8 cellular contexts compared by ENCODE assay signal in genomic region chrX:155026727-155027508, GRCh38. TPM values are rescaled to one million over a fixed set of nuclear protein-coding genes. Genes with fewer than 3 reads are reported as not detected.
A peak's percentile ranks its signal among the peaks of the same experiment; 100 is the strongest.
DNase-seq lines count a peak whose midpoint lies in the region; ATAC-seq, FAIRE-seq and TF ChIP-seq lines count a peak whose summit lies in the region.

Gene FUNDC2, plus strand, starts transcription at chrX:155026844. Its CDS starts 95 bp downstream, at chrX:155026939.

- ATAC-seq in GM21529 (IDR thresholded peaks at IDR 0.05; ENCODE audit: unreplicated experiment) (peak; percentile 87), IMR-90 (ENCODE audit: low read depth) (peak; percentile 89)

- 0 out of 2 replicates have a peak within 1 kb of the TSS, but pooled peaks have one; percentile 28 for H2BK120ac ChIP-seq in IMR-90 (ENCODE audit: low read depth, low read length)

- POLR2A ChIA-PET in IMR-90 (lab: Charles Lee; ENCODE audit: unreplicated experiment) (no interaction called here), OCI-LY7 (lab: Charles Lee) (interaction anchor here (0.6 to 1.0 kb wide), 7 partner anchors 37 to 235 kb away, joined by 3 to 4 read pairs (median 3); partner anchors contain the start of genes CMC4 and MTCP1), endothelial cell of umbilical vein (lab: Charles Lee) (no interaction called here)

- H3K9me3 ChIP-seq in IMR-90 (ENCODE audit: control insufficient read depth, insufficient read depth, low read length) (no peaks in the 10 kb centered on the region), OCI-LY7 (ENCODE audit: low read length) (no peaks in the 10 kb centered on the region), endothelial cell of umbilical vein (replicated peaks; ENCODE audit: control insufficient read depth, insufficient read depth, low read length) (no peaks in the 10 kb centered on the region)

- H2AFZ ChIP-seq in IMR-90 (replicated peaks; ENCODE audit: low read length, poor library complexity) (peak within 1 kb of the TSS; percentile 93), OCI-LY7 (ENCODE audit: low read length) (peak within 1 kb of the TSS; percentile 72; the same call in 1 of the 2 replicates), endothelial cell of umbilical vein (ENCODE audit: low read depth, low read length) (peak within 1 kb of the TSS; percentile 57)

- H2BK5ac ChIP-seq in IMR-90 (ENCODE audit: low read depth, low read length, poor library complexity, severe bottlenecking), result peak within 1 kb of the TSS; percentile 85

- peak within 1 kb of the TSS; percentile 77; the same call in 1 of the 2 replicates for H3K23ac ChIP-seq in IMR-90 (ENCODE audit: low read depth, low read length)

- H4K8ac ChIP-seq in IMR-90 (ENCODE audit: low read depth in 2 of 2, low read length in 2 of 2), result peak within 1 kb of the TSS; percentile 77 to 90

- DNase-seq in DMS114 treated with DMSO at 0.1 percent for 48 hours (lab: John Stamatoyannopoulos, UW; ENCODE audit: unreplicated experiment) (peak; percentile 67), IMR-90 (peak; percentile 90), OCI-LY7 (ENCODE audit: low spot score) (peak; percentile 93), activated T-cell treated with anti-CD3 and anti-CD28 coated beads for 1 hour (ENCODE audit: low read depth) (peak; percentile 87), endothelial cell of umbilical vein (ENCODE audit: low read depth, low spot score) (peak; percentile 94), middle frontal gyrus (ENCODE audit: extremely low spot score, low spot score) (peak; percentile 80)
- DNase-seq in stimulated activated CD8-positive, alpha-beta memory T cell treated with anti-CD3 and anti-CD28 coated beads, Interleukin-2, amount 100 ng/mL, for 48 hours (ENCODE audit: low read depth in 2 of 2), result peak; percentile 83 to 86

- TF ChIP-seq CTCF in IMR-90 (conservative IDR thresholded peaks at IDR 0.05; ENCODE audit: low read depth, low read length) (no peak), OCI-LY7 (conservative IDR thresholded peaks at IDR 0.05; ENCODE audit: low read length) (no peak), endothelial cell of umbilical vein (IDR thresholded peaks at IDR 0.05; ENCODE audit: extremely low read depth in 1 of 2, insufficient read depth in 1 of 2, low read depth in 1 of 2, low read length in 2 of 2) (no peak)

- 18% methylated on average over 33 of the region's 82 CpGs; no CpG with 5 or more reads in 1 of the 2 experiments for WGBS in IMR-90 (ENCODE audit: extremely low coverage in 2 of 2, insufficient read length in 1 of 2), 2 experiments

- in situ Hi-C loops in IMR-90 (cut with MboI; ENCODE audit: low sequenced_read_pairs), result no loop called here

- H2AK5ac ChIP-seq in IMR-90 (ENCODE audit: low read depth, low read length), result no peak within 1 kb of the TSS

- H3K36me3 ChIP-seq in IMR-90 (ENCODE audit: control insufficient read depth, insufficient read depth, low read length) (no peaks in the 10 kb centered on the region), OCI-LY7 (ENCODE audit: insufficient read depth, low read length) (no peaks in the 10 kb centered on the region), endothelial cell of umbilical vein (ENCODE audit: control insufficient read depth in 2 of 2, extremely low read depth in 1 of 2, insufficient read depth in 2 of 2, low read length in 2 of 2) (no peaks in the 10 kb centered on the region)

- H3K4me3 ChIP-seq in IMR-90 (ENCODE audit: insufficient read depth, low read depth, low read length) (peak within 1 kb of the TSS; percentile 96), OCI-LY7 (ENCODE audit: low read depth, low read length, poor library complexity, severe bottlenecking) (peak within 1 kb of the TSS; percentile 93), endothelial cell of umbilical vein (replicated peaks in 1 of 3; ENCODE audit: insufficient read depth in 1 of 3, low read depth in 1 of 3, low read length in 3 of 3) (peak within 1 kb of the TSS; percentile 61 to 96 (median 82))

- H2BK15ac ChIP-seq in IMR-90 (ENCODE audit: low read depth, low read length), result no peak within 1 kb of the TSS; the same call in 2 of the 3 replicates

- H3K4me2 ChIP-seq in IMR-90 (ENCODE audit: low read depth, low read length) (peak within 1 kb of the TSS; percentile 89), OCI-LY7 (ENCODE audit: low read length) (peak within 1 kb of the TSS; percentile 80), endothelial cell of umbilical vein (ENCODE audit: insufficient read depth, low read length) (peak within 1 kb of the TSS; percentile 91)

- CTCF ChIA-PET in IMR-90 (lab: Yijun Ruan, JAX), result no interaction called here
- CTCF ChIA-PET in OCI-LY7 (lab: Charles Lee; ENCODE audit: unreplicated experiment), result interaction anchor here (0.6 kb wide), 1 partner anchor 36 kb away, joined by 4 read pairs; no protein-coding TSS in a partner anchor
- CTCF ChIA-PET in endothelial cell of umbilical vein (lab: Charles Lee), result interaction anchor here (0.6 to 1.5 kb wide), 9 partner anchors 9 to 190 kb away, joined by 3 to 8 read pairs (median 4); partner anchors contain the start of gene VBP1

- FAIRE-seq in endothelial cell of umbilical vein (lab: Jason Lieb, UNC), result peak; percentile 94

- BruUV-seq in IMR-90 (replicated peaks; lab: Mats Ljungman, UMichigan) (TSS peak; percentile 53), OCI-LY7 (replicated peaks; lab: Mats Ljungman, UMichigan) (no TSS peak), endothelial cell of umbilical vein (replicated peaks; lab: Mats Ljungman, UMichigan) (no TSS peak)

- no peaks in the 10 kb centered on the region for H3K9me1 ChIP-seq in IMR-90 (ENCODE audit: insufficient read depth, low read length)
- H3K9me1 ChIP-seq in endothelial cell of umbilical vein (replicated peaks; ENCODE audit: control insufficient read depth, extremely low read depth, insufficient read depth, low read length), result no peaks in the 10 kb centered on the region

- intact Hi-C loops in IMR-90 (cut with micrococcal nuclease) (loop anchor here (2.0 kb wide), 1 partner anchor 44 kb away; the partner anchor contains the start of genes BRCC3, CMC4 and MTCP1), OCI-LY7 (cut with micrococcal nuclease; ENCODE audit: unreplicated experiment) (loop anchor here (1.0 to 5.0 kb wide), 4 partner anchors 44 to 265 kb away; partner anchors contain the start of genes BRCC3, CMC4, DKC1 and MTCP1), endothelial cell of umbilical vein (cut with micrococcal nuclease) (loop anchor here (1.0 to 5.0 kb wide), 3 partner anchors 44 to 190 kb away; partner anchors contain the start of genes BRCC3, CMC4, MTCP1 and VBP1)

- H3K18ac ChIP-seq in IMR-90 (ENCODE audit: low read depth, low read length), result peak within 1 kb of the TSS; percentile 90

- H3K9me2 ChIP-seq in OCI-LY7 (ENCODE audit: insufficient read depth, low read length), result no peaks in the 10 kb centered on the region

- peak within 1 kb of the TSS; percentile 76 for H3K56ac ChIP-seq in IMR-90 (ENCODE audit: extremely low read depth, insufficient read depth, low read length)

- TF ChIP-seq POLR2A in IMR-90 (IDR thresholded peaks at IDR 0.05; ENCODE audit: low read depth, low read length) (peak; percentile 76; the same call in 1 of the 2 replicates), endothelial cell of umbilical vein (IDR thresholded peaks at IDR 0.05; ENCODE audit: low read depth, low read length) (no peak)

- peak within 1 kb of the TSS; percentile 94 for H3K27ac ChIP-seq in IMR-90 (ENCODE audit: insufficient read depth, low read length)
- H3K27ac ChIP-seq in OCI-LY7 (ENCODE audit: low read depth, low read length, poor library complexity, severe bottlenecking), result peak within 1 kb of the TSS; percentile 95
- H3K27ac ChIP-seq in endothelial cell of umbilical vein (ENCODE audit: insufficient read depth, low read depth, low read length), result peak within 1 kb of the TSS; percentile 96

- peak within 1 kb of the TSS; percentile 91; the same call in 1 of the 2 replicates for H4K5ac ChIP-seq in IMR-90 (ENCODE audit: low read depth, low read length)

- H3K4me1 ChIP-seq in IMR-90 (ENCODE audit: control insufficient read depth, insufficient read depth, low read length) (no peaks in the 10 kb centered on the region), OCI-LY7 (ENCODE audit: insufficient read depth, low read length, poor library complexity, severe bottlenecking) (peaks cover 9% of the 10 kb centered on the region), endothelial cell of umbilical vein (ENCODE audit: control insufficient read depth, extremely low read depth, insufficient read depth, low read length) (no peaks in the 10 kb centered on the region)

- no peak for TF ChIP-seq RAD21 in IMR-90 (IDR thresholded peaks at IDR 0.05; ENCODE audit: low read length)

- dilution Hi-C loops in IMR-90 (cut with HindIII; ENCODE audit: low sequenced_read_pairs, unreplicated experiment), result no loop called here
- dilution Hi-C loops in endothelial cell of umbilical vein (cut with MboI; ENCODE audit: extremely low pct_ligation_motif_present, low sequenced_read_pairs), result no loop called here

- H3K27me3 ChIP-seq in IMR-90 (ENCODE audit: control insufficient read depth, insufficient read depth, low read length) (no peaks in the 10 kb centered on the region; the same call in 1 of the 2 replicates), endothelial cell of umbilical vein (ENCODE audit: control insufficient read depth in 2 of 2, insufficient read depth in 2 of 2, low read length in 2 of 2) (peaks cover 2% of the 10 kb centered on the region in 2 experiments)

- H3K79me1 ChIP-seq in IMR-90 (ENCODE audit: low read depth in 1 of 2, low read length in 2 of 2), result peaks cover 0 to 7% of the 10 kb centered on the region in 2 experiments; a peak in 2 of 4 replicates

- H4K20me1 ChIP-seq in IMR-90 (ENCODE audit: insufficient read depth, low read length), result no peaks in the 10 kb centered on the region
- no peaks in the 10 kb centered on the region for H4K20me1 ChIP-seq in OCI-LY7 (ENCODE audit: insufficient read depth, low read length)
- H4K20me1 ChIP-seq in endothelial cell of umbilical vein (replicated peaks; ENCODE audit: control insufficient read depth, extremely low read depth, insufficient read depth, low read length), result no peaks in the 10 kb centered on the region

- peak within 1 kb of the TSS; percentile 98 for H3K9ac ChIP-seq in IMR-90 (ENCODE audit: low read depth, low read length)
- H3K9ac ChIP-seq in endothelial cell of umbilical vein (replicated peaks; ENCODE audit: extremely low read depth, insufficient read depth, low read length), result peak within 1 kb of the TSS; percentile 95

- H2AK9ac ChIP-seq in IMR-90 (replicated peaks; ENCODE audit: low read depth, low read length, poor library complexity), result peak within 1 kb of the TSS; percentile 81

- H4K91ac ChIP-seq in IMR-90 (ENCODE audit: insufficient read depth, low read depth, low read length), result peak within 1 kb of the TSS; percentile 72

- H3K4ac ChIP-seq in IMR-90 (ENCODE audit: low read depth, low read length), result peak within 1 kb of the TSS; percentile 24

- H3K14ac ChIP-seq in IMR-90 (replicated peaks; ENCODE audit: low read depth, low read length), result peak within 1 kb of the TSS; percentile 5

- no peak within 1 kb of the TSS; the same call in 1 of the 2 replicates for H2BK20ac ChIP-seq in IMR-90 (ENCODE audit: low read depth, low read length)

- H3K79me2 ChIP-seq in OCI-LY7 (ENCODE audit: insufficient read depth, low read depth, low read length) (peaks cover 41% of the 10 kb centered on the region), endothelial cell of umbilical vein (ENCODE audit: control insufficient read depth, insufficient read depth, low read length) (peaks cover 10% of the 10 kb centered on the region)

RNA-seq across cellular contexts. Expression of gene FUNDC2, which starts in this region (rescaled TPM):
- total RNA-seq in IMR-90 (2012; rRNA removed) (35.0 and 42.5 TPM in 2 replicates), OCI-LY7 (2022) (45.3 and 50.0 TPM in 2 replicates), endothelial cell of umbilical vein (53.3 TPM in 2 replicates)
- polyA plus RNA-seq in IMR-90 (2012; rRNA removed) (51.7 and 52.3 TPM in 2 replicates), endothelial cell of umbilical vein (65.6 and 80.8 TPM in 2 replicates)
- 18.3 and 82.9 TPM in 2 replicates for polyA plus RNA-seq in IMR-90 (2012; cell fraction: cytosol; rRNA removed)
- 3.3 and 20.8 TPM in 2 replicates for polyA plus RNA-seq in IMR-90 (2012; cell fraction: nucleus; rRNA removed; ENCODE audit: low replicate concordance)
- 37.2 and 57.5 TPM in 2 replicates for total RNA-seq in OCI-LY7 (2014; rRNA removed; shearing (Covaris generic))
- polyA plus RNA-seq in endothelial cell of umbilical vein (2011; cell fraction: cytosol; rRNA removed), result 71.1 and 87.6 TPM in 2 replicates
- polyA plus RNA-seq in endothelial cell of umbilical vein (2011; cell fraction: nucleus; rRNA removed), result 34.6 and 36.1 TPM in 2 replicates
- polyA plus RNA-seq in endothelial cell of umbilical vein (2012), result 68.5 and 75.6 TPM in 2 replicates
- polyA minus RNA-seq in endothelial cell of umbilical vein, result 28.9 and 47.9 TPM in 2 replicates
- 23.7 TPM for polyA minus RNA-seq in endothelial cell of umbilical vein (2011; cell fraction: cytosol; rRNA and poly(A)+ RNA removed)
- 17.1 and 21.3 TPM in 2 replicates for polyA minus RNA-seq in endothelial cell of umbilical vein (2011; cell fraction: nucleus; rRNA and poly(A)+ RNA removed)

Comparison
In these comparisons a context has a peak if more than half of its experiments do, and no peak if none do; other contexts are left out.
1. Peak in every context shown above with its lines: DNase-seq, ATAC-seq, H3K4me3 ChIP-seq and H3K27ac ChIP-seq.